Comparison of ENCODE assay signal across 8 cellular contexts in genomic region chr4:113547487-113548042, GRCh38.
A peak's percentile ranks its signal among the peaks of the same experiment; 100 is the strongest.
DNase-seq lines count a peak whose midpoint lies in the region; ATAC-seq and TF ChIP-seq lines count a peak whose summit lies in the region.

No MANE protein-coding gene starts in this region.

- H3K27ac Mint-ChIP-seq in nephron progenitor cell: no peak overlapping the region

- in situ Hi-C loops in G401 (cut with HindIII; ENCODE audit: low sequenced_read_pairs): no loop called here

- H3K27ac ChIP-seq in fibroblast of lung (ENCODE audit: insufficient read depth, low read length): peak overlapping the region; percentile 19

- H3K27me3 Mint-ChIP-seq in nephron progenitor cell (ENCODE audit: low read depth, poor library complexity): no peaks in the 10 kb centered on the region

- peaks cover 12% of the 10 kb centered on the region for H3K4me1 Mint-ChIP-seq in nephron progenitor cell

- no peak overlapping the region for H3K4me2 ChIP-seq in fibroblast of lung (ENCODE audit: extremely low read depth, insufficient read depth, low read length)

- H4K20me1 ChIP-seq in fibroblast of lung (ENCODE audit: control insufficient read depth, extremely low read depth, insufficient read depth, low read length): no peaks in the 10 kb centered on the region

- no peak overlapping the region for H3K4me3 ChIP-seq in fibroblast of lung (replicated peaks in 1 of 4; ENCODE audit: control extremely low read depth in 1 of 4, insufficient read depth in 1 of 4, low read depth in 3 of 4, low read length in 4 of 4)

- peaks cover 1% of the 10 kb centered on the region for H3K36me3 ChIP-seq in fibroblast of lung (ENCODE audit: control insufficient read depth, insufficient read depth, low read length)

- ATAC-seq in stimulated activated naive CD8-positive, alpha-beta T cell treated with anti-CD3 and anti-CD28 coated beads, Interleukin-15, Interleukin-2, amounts not matched to agents 100 U/mL and 50 U/mL, for 24 hours: peak; percentile 99

- no peaks in the 10 kb centered on the region for H3K4me1 ChIP-seq in fibroblast of lung (ENCODE audit: control insufficient read depth, extremely low read depth, insufficient read depth, low read length)

- H3K27me3 ChIP-seq in fibroblast of lung (ENCODE audit: control insufficient read depth, insufficient read depth, low read length): no peaks in the 10 kb centered on the region

- no peak overlapping the region for H3K4me3 Mint-ChIP-seq in nephron progenitor cell

- DNase-seq in G401 (ENCODE audit: low spot score) (peak; percentile 80), H4 (ENCODE audit: low spot score) (peak; percentile 95), RKO (ENCODE audit: low spot score) (peak; percentile 98), fibroblast of lung (ENCODE audit: low read depth in 2 of 2) (peak; percentile 94 to 97), nephron progenitor cell (peak; percentile 82)
- DNase-seq in activated T-cell treated with anti-CD3 and anti-CD28 coated beads, Interleukin-2, amount 50 U/mL, for 48 hours: peak; percentile 89 to 92
- peak; percentile 87 for DNase-seq in stimulated activated naive CD8-positive, alpha-beta T cell treated with anti-CD3 and anti-CD28 coated beads, Interleukin-15, Interleukin-2, amounts not matched to agents 100 U/mL and 50 U/mL, for 24 hours

- H3K9me3 Mint-ChIP-seq in nephron progenitor cell: no peaks in the 10 kb centered on the region

- no peak overlapping the region for H3K9ac ChIP-seq in fibroblast of lung (ENCODE audit: insufficient read depth, low read length)

- H3K36me3 Mint-ChIP-seq in nephron progenitor cell (ENCODE audit: low read depth): peaks cover 5% of the 10 kb centered on the region

- TF ChIP-seq CTCF in LNCAP (IDR thresholded peaks at IDR 0.05) (peak; percentile 88), fibroblast of lung (conservative IDR thresholded peaks at IDR 0.05 in 1 of 2, IDR thresholded peaks at IDR 0.05 in 1 of 2; ENCODE audit: low read depth in 1 of 2, low read length in 2 of 2) (peak; percentile 98 to 99), nephron progenitor cell (IDR thresholded peaks at IDR 0.05) (peak; percentile 96)

- no peak overlapping the region for H2AFZ ChIP-seq in fibroblast of lung (ENCODE audit: low read length)

- H3K9me3 ChIP-seq in fibroblast of lung (ENCODE audit: control insufficient read depth, insufficient read depth, low read depth, low read length): no peaks in the 10 kb centered on the region

- no peaks in the 10 kb centered on the region for H3K79me2 ChIP-seq in fibroblast of lung (ENCODE audit: control insufficient read depth, insufficient read depth, low read length)
